9 cellular contexts compared by ENCODE assay signal in genomic region chr5:91219803-91220371, GRCh38.
DNase-seq lines count a peak whose midpoint lies in the region; ATAC-seq and TF ChIP-seq lines count a peak whose summit lies in the region.
"Had no signal": no experiment of that assay in that cellular context is flagged by ENCODE, and none has a peak within 500 bp of the region (broad histone marks: within the 10 kb centered on the region; RNA-seq: fewer than 3 reads in every experiment).

No MANE protein-coding gene starts in this region.

- peak; percentile 14 for DNase-seq in NCI-H146 (lab: John Stamatoyannopoulos, UW)
- no peak for DNase-seq in NCI-H146 treated with DMSO at 0.1 percent for 48 hours (lab: John Stamatoyannopoulos, UW; ENCODE audit: unreplicated experiment)
- DNase-seq in RPMI7951 (ENCODE audit: low read depth), result peak; percentile 55
- peak; percentile 14 for DNase-seq in dedifferentiated amniotic fluid mesenchymal stem cell (ENCODE audit: extremely low spot score)
- DNase-seq in mucosa of descending colon, result peak in 1 of 3 donors; percentile 41
- DNase-seq in posterior vena cava (ENCODE audit: low spot score), result no peak
- DNase-seq in AML-193 (lab: John Stamatoyannopoulos, UW), result no peak

- ATAC-seq in mucosa of descending colon (peak; percentile 47), HG03045 (IDR thresholded peaks at IDR 0.05; ENCODE audit: unreplicated experiment) (no peak)

- H3K4me3 ChIP-seq in mucosa of descending colon, result no peak overlapping the region
- H3K4me3 ChIP-seq: BLaER1 had no signal

- no peak for TF ChIP-seq CTCF in mucosa of descending colon (IDR thresholded peaks at IDR 0.05)

- H3K9me3 ChIP-seq in mucosa of descending colon, result no peaks in the 10 kb centered on the region
- H3K9me3 ChIP-seq: BLaER1 had no signal

- H3K36me3 ChIP-seq in mucosa of descending colon (ENCODE audit: low read depth), result no peaks in the 10 kb centered on the region
- H3K36me3 ChIP-seq: BLaER1 had no signal

- peaks cover 10% of the 10 kb centered on the region for H3K4me1 ChIP-seq in mucosa of descending colon (ENCODE audit: low read depth)

- intact Hi-C loops in mucosa of descending colon (cut with DNase I, micrococcal nuclease), result no loop called here
- intact Hi-C loops in posterior vena cava (cut with DNase I), result no loop called here

Comparison
In these comparisons a context has a peak if more than half of its experiments do, and no peak if none do; other contexts are left out.
1. DNase-seq: peak in NCI-H146 (single experiment), RPMI7951 (single experiment) and dedifferentiated amniotic fluid mesenchymal stem cell (single experiment); none in NCI-H146 treated with DMSO at 0.1 percent for 48 hours (single experiment), posterior vena cava (single experiment) and AML-193 (0 of 2).